ENCODE assay signal across 8 cellular contexts in genomic region chr20:57535297-57535696, GRCh38. TPM values are rescaled to one million over a fixed set of nuclear protein-coding genes. Genes with fewer than 3 reads are reported as not detected.
"Had no signal": no experiment of that assay in that cellular context is flagged by ENCODE, and none has a peak within 500 bp of the region (broad histone marks: within the 10 kb centered on the region; RNA-seq: fewer than 3 reads in every experiment).

No MANE protein-coding gene starts in this region.

- DNase-seq: H9, HCEC 1CT, IMR-90, KBM-7 had no signal

- H3K4me3 ChIP-seq: GM23338 had no signal

- H3K4me1 Mint-ChIP-seq: GM23338, H9 had no signal

- H3K27ac ChIP-seq: HL-60 had no signal

- ATAC-seq: GM23338 had no signal

- H3K4me3 Mint-ChIP-seq: GM23338, H9 had no signal

- H3K27ac Mint-ChIP-seq: GM23338, H9 had no signal

RNA-seq across cellular contexts. Expression of gene CTCFL, which starts 10.4 kb away (rescaled TPM):
- total RNA-seq: HT1080, IMR-90 had no signal
- polyA plus RNA-seq: IMR-90 had no signal

RNA-seq across cellular contexts. Expression of gene PCK1, which starts 25.6 kb away (rescaled TPM):
- total RNA-seq: GM23338, H1, H9, HT1080, IMR-90 had no signal
- polyA plus RNA-seq: GM23338, H1, IMR-90 had no signal
